25 cellular contexts compared by ENCODE assay signal in the genomic region with DNA sequence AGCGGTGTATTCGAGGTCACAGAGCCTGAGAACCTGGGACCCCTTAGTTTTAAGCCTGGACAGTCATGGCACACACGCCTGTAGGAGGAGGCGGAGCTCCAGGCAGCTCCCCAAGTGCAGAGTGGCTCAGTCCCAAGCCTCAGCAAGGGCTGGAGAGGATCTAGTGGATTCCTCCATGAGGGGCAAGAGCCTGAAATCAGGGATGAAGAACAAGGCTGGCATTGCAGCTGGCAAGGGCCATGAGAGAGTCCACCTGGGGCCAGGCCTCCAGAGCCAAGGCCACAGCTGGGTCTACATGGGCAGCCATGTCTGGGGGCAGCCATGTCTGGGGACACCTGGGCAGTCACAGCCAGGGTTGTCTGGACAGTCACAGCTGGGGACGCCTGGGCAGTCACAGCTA. TPM values are rescaled to one million over a fixed set of nuclear protein-coding genes. Genes with fewer than 3 reads are reported as not detected.
DNase-seq lines count a peak whose midpoint lies in the region; ATAC-seq and TF ChIP-seq lines count a peak whose summit lies in the region.
"Had no signal": no experiment of that assay in that cellular context is flagged by ENCODE, and none has a peak within 500 bp of the region (broad histone marks: within the 10 kb centered on the region; RNA-seq: fewer than 3 reads in every experiment).

No MANE protein-coding gene starts in this region.

- H3K79me2 ChIP-seq in H9 (ENCODE audit: insufficient read depth, low read length) = no peaks in the 10 kb centered on the region
- H3K79me2 ChIP-seq in trophoblast cell (ENCODE audit: control insufficient read depth, insufficient read depth, low read length, poor library complexity) = peaks cover 2% of the 10 kb centered on the region

- no peak overlapping the region for H2BK20ac ChIP-seq in H9 (ENCODE audit: low read depth, low read length, poor library complexity, severe bottlenecking)

- TF ChIP-seq CTCF in H9 (conservative IDR thresholded peaks at IDR 0.05) = no peak
- TF ChIP-seq CTCF in mesothelial cell of epicardium (IDR thresholded peaks at IDR 0.05; ENCODE audit: unreplicated experiment) = no peak

- peak overlapping the region in 1 of 3 experiments; percentile 70; a peak in 1 of 7 replicates for H3K27ac Mint-ChIP-seq in H9
- peak overlapping the region; percentile 39 for H3K27ac Mint-ChIP-seq in dendritic cell treated with granulocyte-macrophage colony-stimulating factor and Interleukin-4, amounts not matched to agents 40 ng/mL and 50 ng/mL, for 4 days
- peak overlapping the region; percentile 34 for H3K27ac Mint-ChIP-seq in mesothelial cell of epicardium
- H3K27ac Mint-ChIP-seq: CD8-positive, alpha-beta T cell had no signal

- H2BK15ac ChIP-seq in H9 (ENCODE audit: low read depth, low read length) = 0 out of 2 replicates have a peak overlapping the region, but pooled peaks have one; percentile 17

- H3K4me1 ChIP-seq in H9 (ENCODE audit: insufficient read depth, low read length) = peaks cover 2% of the 10 kb centered on the region; the same call in 1 of the 2 replicates
- H3K4me1 ChIP-seq in trophoblast cell (ENCODE audit: control insufficient read depth in 1 of 2, insufficient read depth in 2 of 2, low read length in 2 of 2) = peaks cover 31 to 35% of the 10 kb centered on the region in 2 experiments
- no peaks in the 10 kb centered on the region for H3K4me1 ChIP-seq in effector memory CD4-positive, alpha-beta T cell (ENCODE audit: control insufficient read depth, insufficient read depth, low read length, poor library complexity, severe bottlenecking)

- H3K9me3 ChIP-seq in H9 (ENCODE audit: control insufficient read depth, low read depth, low read length) (no peaks in the 10 kb centered on the region), trophoblast cell (ENCODE audit: insufficient read depth, low read depth, low read length) (peaks cover 2% of the 10 kb centered on the region)
- H3K9me3 ChIP-seq in effector memory CD4-positive, alpha-beta T cell (ENCODE audit: control insufficient read depth, low read length) = no peaks in the 10 kb centered on the region
- H3K9me3 ChIP-seq: Caco-2, HAP-1 had no signal

- H4K5ac ChIP-seq in H9 (ENCODE audit: insufficient read length, low read depth, low read length) = no peak overlapping the region

- H3K79me1 ChIP-seq in H9 (ENCODE audit: insufficient read depth, low read depth, low read length, poor library complexity, severe bottlenecking) (no peaks in the 10 kb centered on the region), trophoblast cell (ENCODE audit: low read length) (peaks cover 13% of the 10 kb centered on the region)

- H3K27ac ChIP-seq in H9 (ENCODE audit: insufficient read length, low read depth, low read length) (no peak overlapping the region), trophoblast cell (ENCODE audit: low read depth, low read length) (no peak overlapping the region)
- H3K27ac ChIP-seq in effector memory CD4-positive, alpha-beta T cell (ENCODE audit: insufficient read depth, low read length, poor library complexity, severe bottlenecking) = no peak overlapping the region
- H3K27ac ChIP-seq: C4-2B, GM23248 had no signal

- ATAC-seq in HG03520 (IDR thresholded peaks at IDR 0.05; ENCODE audit: unreplicated experiment) = no peak
- ATAC-seq: CD8-positive, alpha-beta T cell; GM12878 had no signal

- H4K12ac ChIP-seq in trophoblast cell (ENCODE audit: low read depth, low read length) = no peak overlapping the region

- no peaks in the 10 kb centered on the region for H4K20me1 ChIP-seq in H9 (ENCODE audit: control insufficient read depth, insufficient read depth, insufficient read length)

- H2BK120ac ChIP-seq in H9 (ENCODE audit: low read depth, low read length, poor library complexity, severe bottlenecking) (no peak overlapping the region), trophoblast cell (ENCODE audit: insufficient read depth, low read length, poor library complexity) (peak overlapping the region; percentile 18)

- DNase-seq in H9 (no peak), mesothelial cell of epicardium (ENCODE audit: low spot score in 2 of 2, unreplicated experiment in 2 of 2) (no peak), trophoblast cell (no peak), C1 segment of cervical spinal cord (lab: John Stamatoyannopoulos, UW) (no peak), iPS-NIHi7 (ENCODE audit: extremely low spot score) (no peak)
- no peak for DNase-seq in effector memory CD4-positive, alpha-beta T cell
- DNase-seq: Caco-2; CD8-positive, alpha-beta T cell; GM23248; NCI-H1048; NCI-H1417; NCI-H1694; NCI-H2029 treated with DMSO at 0.1 percent for 48 hours; NCI-H526 treated with DMSO at 0.1 percent for 48 hours; RPMI8226; SHP77 had no signal

- no peak overlapping the region for H3K56ac ChIP-seq in H9 (ENCODE audit: insufficient read length, low read depth, low read length)

- H4K8ac ChIP-seq in H9 (replicated peaks; ENCODE audit: insufficient read length, low read depth, low read length) (no peak overlapping the region), trophoblast cell (ENCODE audit: low read depth, low read length) (no peak overlapping the region)

- H3T11ph ChIP-seq in H9 (ENCODE audit: low read length) = no peak overlapping the region

- H3K9me3 Mint-ChIP-seq in H9 (no peaks in the 10 kb centered on the region; a peak in 1 of 5 replicates), mesothelial cell of epicardium (no peaks in the 10 kb centered on the region)
- H3K9me3 Mint-ChIP-seq in dendritic cell treated with granulocyte-macrophage colony-stimulating factor and Interleukin-4, amounts not matched to agents 40 ng/mL and 50 ng/mL, for 4 days = no peaks in the 10 kb centered on the region
- H3K9me3 Mint-ChIP-seq: CD8-positive, alpha-beta T cell had no signal

- no peak overlapping the region for H3K4ac ChIP-seq in H9 (ENCODE audit: low read depth, low read length)
- H3K4ac ChIP-seq in trophoblast cell (ENCODE audit: low read depth, low read length) = no peak overlapping the region

- H4K91ac ChIP-seq in H9 (ENCODE audit: insufficient read length, low read depth, low read length) = no peak overlapping the region
- peak overlapping the region; percentile 88 for H4K91ac ChIP-seq in trophoblast cell (ENCODE audit: low read depth, low read length)

- peaks cover 28 to 32% of the 10 kb centered on the region in 2 experiments for H3K4me1 Mint-ChIP-seq in H9
- peaks cover 22% of the 10 kb centered on the region for H3K4me1 Mint-ChIP-seq in dendritic cell treated with granulocyte-macrophage colony-stimulating factor and Interleukin-4, amounts not matched to agents 40 ng/mL and 50 ng/mL, for 4 days (ENCODE audit: low read depth)
- H3K4me1 Mint-ChIP-seq in mesothelial cell of epicardium = peaks cover 25% of the 10 kb centered on the region

- no peak overlapping the region for H3K23ac ChIP-seq in H9 (ENCODE audit: insufficient read length, low read depth, low read length)
- no peak overlapping the region for H3K23ac ChIP-seq in trophoblast cell (ENCODE audit: low read length)

- H3K18ac ChIP-seq in H9 (ENCODE audit: insufficient read length, low read depth, low read length) = no peak overlapping the region
- peak overlapping the region; percentile 19 for H3K18ac ChIP-seq in trophoblast cell (ENCODE audit: low read length)

- H2AK5ac ChIP-seq in H9 (ENCODE audit: insufficient read length, low read length) (no peak overlapping the region), trophoblast cell (ENCODE audit: low read length) (no peak overlapping the region)

- H2AFZ ChIP-seq in H9 (ENCODE audit: low read length) = no peak overlapping the region
- H2AFZ ChIP-seq in trophoblast cell (ENCODE audit: insufficient read depth, low read length, poor library complexity) = no peak overlapping the region
- H2AFZ ChIP-seq: GM23248 had no signal

- H2BK5ac ChIP-seq in H9 (ENCODE audit: insufficient read length, low read length) (no peak overlapping the region), trophoblast cell (ENCODE audit: low read depth, low read length, poor library complexity) (peak overlapping the region; percentile 26)

- no peak overlapping the region; the same call in 1 of the 2 replicates for H3K14ac ChIP-seq in H9 (ENCODE audit: insufficient read depth, low read length)
- H3K14ac ChIP-seq in trophoblast cell (ENCODE audit: low read length) = peak overlapping the region; percentile 48

- H3K23me2 ChIP-seq in H9 (ENCODE audit: insufficient read length, low read depth, low read length, poor library complexity, severe bottlenecking) = no peaks in the 10 kb centered on the region

- no peaks in the 10 kb centered on the region for H3K27me3 ChIP-seq in H9 (ENCODE audit: insufficient read depth, low read length)
- no peaks in the 10 kb centered on the region for H3K27me3 ChIP-seq in trophoblast cell (ENCODE audit: insufficient read depth, low read length)
- H3K27me3 ChIP-seq in effector memory CD4-positive, alpha-beta T cell (replicated peaks; ENCODE audit: control insufficient read depth, insufficient read depth, low read length, poor library complexity, severe bottlenecking) = peaks cover 9% of the 10 kb centered on the region

- H3K4me3 Mint-ChIP-seq in H9 (peak overlapping the region in 1 of 2 experiments; percentile 17; a peak in 1 of 5 replicates), mesothelial cell of epicardium (no peak overlapping the region)
- H3K4me3 Mint-ChIP-seq in dendritic cell treated with granulocyte-macrophage colony-stimulating factor and Interleukin-4, amounts not matched to agents 40 ng/mL and 50 ng/mL, for 4 days = no peak overlapping the region
- H3K4me3 Mint-ChIP-seq: CD8-positive, alpha-beta T cell had no signal

- H3K4me3 ChIP-seq in trophoblast cell (ENCODE audit: low read depth, low read length) = no peak overlapping the region
- no peak overlapping the region for H3K4me3 ChIP-seq in effector memory CD4-positive, alpha-beta T cell (ENCODE audit: insufficient read depth, low read depth, low read length, poor library complexity, severe bottlenecking)
- H3K4me3 ChIP-seq: GM12878, GM23248, HAP-1 had no signal

- no peak overlapping the region for H3K9ac ChIP-seq in H9 (ENCODE audit: extremely low read depth, insufficient read length, low read length)
- no peak overlapping the region for H3K9ac ChIP-seq in trophoblast cell (ENCODE audit: low read length)
- H3K9ac ChIP-seq: GM23248 had no signal

- whole genome bisulfite sequencing in H9 (ENCODE audit: extremely low coverage, insufficient read length, low lambda C conversion rate) = no CpG with 5 or more reads among the region's 5 CpGs
- WGBS in trophoblast cell (ENCODE audit: extremely low coverage, insufficient coverage, insufficient read length) = no CpG with 5 or more reads among the region's 5 CpGs

- H3K36me3 Mint-ChIP-seq in H9 (ENCODE audit: insufficient read depth in 1 of 3, low read depth in 3 of 3) (peaks cover 0 to 3% (median 0%) of the 10 kb centered on the region in 3 experiments; a peak in 2 of 7 replicates), mesothelial cell of epicardium (no peaks in the 10 kb centered on the region)
- H3K36me3 Mint-ChIP-seq in dendritic cell treated with granulocyte-macrophage colony-stimulating factor and Interleukin-4, amounts not matched to agents 40 ng/mL and 50 ng/mL, for 4 days (ENCODE audit: low read depth) = no peaks in the 10 kb centered on the region
- H3K36me3 Mint-ChIP-seq: CD8-positive, alpha-beta T cell had no signal

- H3K27me3 Mint-ChIP-seq in H9 (ENCODE audit: low read depth) (peaks cover 2% of the 10 kb centered on the region; the same call in 1 of the 2 replicates), mesothelial cell of epicardium (ENCODE audit: low read depth) (no peaks in the 10 kb centered on the region)
- H3K27me3 Mint-ChIP-seq in dendritic cell treated with granulocyte-macrophage colony-stimulating factor and Interleukin-4, amounts not matched to agents 40 ng/mL and 50 ng/mL, for 4 days = peaks cover 17% of the 10 kb centered on the region

- intact Hi-C loops in dendritic cell treated with granulocyte-macrophage colony-stimulating factor and Interleukin-4, amounts not matched to agents 40 ng/mL and 50 ng/mL, for 4 days (cut with micrococcal nuclease) = no loop called here

- H2BK12ac ChIP-seq in H9 (ENCODE audit: insufficient read length, low read depth, low read length) = no peak overlapping the region
- peak overlapping the region; percentile 2 for H2BK12ac ChIP-seq in trophoblast cell (ENCODE audit: low read length)

- H3K4me2 ChIP-seq in H9 (ENCODE audit: insufficient read depth, insufficient read length, low read length) = no peak overlapping the region
- H3K4me2 ChIP-seq in trophoblast cell (ENCODE audit: low read length) = no peak overlapping the region

- H3K36me3 ChIP-seq in trophoblast cell (ENCODE audit: control insufficient read depth in 1 of 2, insufficient read depth in 2 of 2, low read length in 2 of 2) = peaks cover 5 to 25% of the 10 kb centered on the region in 2 experiments
- no peaks in the 10 kb centered on the region for H3K36me3 ChIP-seq in effector memory CD4-positive, alpha-beta T cell (ENCODE audit: control insufficient read depth, insufficient read depth, low read length)
- H3K36me3 ChIP-seq: HAP-1 had no signal

RNA-seq across cellular contexts. Expression of a gene that starts 21.9 kb away (rescaled TPM):
- total RNA-seq in H9 (2021) (0.61 and 0.86 TPM in 2 replicates), mesothelial cell of epicardium (6.2 to 7.0 TPM (median 6.5 TPM) in 3 replicates)
- 5.9 and 6.2 TPM in 2 replicates for polyA plus RNA-seq in trophoblast cell (2013)
- total RNA-seq: GM12878, NCI-H460 had no signal
- polyA plus RNA-seq: AG04450, GM23248 had no signal

RNA-seq across cellular contexts. Expression of a gene that starts 31.6 kb away (rescaled TPM):
- total RNA-seq in H9 (2021) = not detected in 2 replicates
- not detected in 3 replicates for total RNA-seq in mesothelial cell of epicardium
- 0.25 and 0.27 TPM in 2 replicates for polyA plus RNA-seq in trophoblast cell (2013)
- total RNA-seq: Caco-2; CD8-positive, alpha-beta T cell; GM12878; GM23248; HT-29; NCI-H460; SK-MEL-5 had no signal
- polyA plus RNA-seq: AG04450, GM12878, GM23248 had no signal

RNA-seq across cellular contexts. Expression of a gene that starts 52.8 kb away (rescaled TPM):
- 0.39 and 0.64 TPM in 2 replicates for total RNA-seq in H9 (2021)
- 0.22 to 0.72 TPM (median 0.72 TPM) in 3 replicates for total RNA-seq in mesothelial cell of epicardium
- polyA plus RNA-seq in trophoblast cell (2013) = 0.89 and 0.90 TPM in 2 replicates
- total RNA-seq: Caco-2; CD8-positive, alpha-beta T cell; GM12878; GM23248; HT-29; NCI-H460; SK-MEL-5 had no signal
- polyA plus RNA-seq: AG04450, GM12878, GM23248 had no signal
